8 cellular contexts compared by ENCODE assay signal in the genomic region with DNA sequence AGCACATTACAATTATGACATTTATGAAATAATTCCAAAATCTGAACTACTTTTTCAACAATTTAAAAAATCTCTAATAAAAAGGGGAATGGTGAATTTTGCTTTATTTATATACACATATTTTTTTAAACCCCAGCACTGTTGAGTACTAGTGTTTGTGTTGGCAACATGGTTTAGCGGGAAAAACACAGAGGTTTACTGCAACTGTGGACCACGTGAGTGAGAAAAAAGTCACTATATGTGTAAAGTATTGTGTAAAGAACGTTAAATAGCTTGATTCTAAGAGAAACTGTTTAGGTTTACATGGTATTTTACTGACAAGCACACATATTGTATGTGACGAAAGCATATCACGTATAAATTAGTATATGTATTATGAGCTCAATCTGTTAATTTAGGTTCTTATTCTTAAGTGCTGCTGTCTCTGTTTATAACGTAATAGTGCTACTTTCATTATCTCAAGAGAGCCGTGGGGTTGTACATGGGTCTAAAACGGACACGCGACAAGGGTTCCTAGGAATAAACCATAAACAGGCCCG. TPM values are rescaled to one million over a fixed set of nuclear protein-coding genes. Genes with fewer than 3 reads are reported as not detected.
A peak's percentile ranks its signal among the peaks of the same experiment; 100 is the strongest.
DNase-seq lines count a peak whose midpoint lies in the region; ATAC-seq, FAIRE-seq and TF ChIP-seq lines count a peak whose summit lies in the region.

No MANE protein-coding gene starts in this region.

- CTCF ChIA-PET in HCT116 (lab: Charles Lee), result interaction anchor here (0.6 to 1.9 kb wide), 5 partner anchors 10 to 301 kb away, joined by 3 to 5 read pairs (median 4); no protein-coding TSS in a partner anchor

- peak overlapping the region; percentile 96 to 98 for H3K27ac Mint-ChIP-seq in activated naive CD4-positive, alpha-beta T cell treated with anti-CD3 and anti-CD28 coated beads, Interleukin-2, amount 50 U/mL, for 72 hours

- dilution Hi-C loops in keratinocyte (cut with MboI; ENCODE audit: extremely low pct_ligation_motif_present, low sequenced_read_pairs), result no loop called here

- H3K27ac ChIP-seq in HCT116 (ENCODE audit: low read depth, low read length) (peak overlapping the region; percentile 95), keratinocyte (ENCODE audit: control insufficient read depth, insufficient read depth, low read length) (peak overlapping the region; percentile 84), thoracic aorta (peak overlapping the region in 1 of 2 donors; percentile 82)

- peaks cover 17 to 20% of the 10 kb centered on the region in 2 donors for H3K36me3 Mint-ChIP-seq in activated naive CD4-positive, alpha-beta T cell treated with anti-CD3 and anti-CD28 coated beads, Interleukin-2, amount 50 U/mL, for 72 hours

- peaks cover 73% of the 10 kb centered on the region for H3K79me2 ChIP-seq in HCT116 (ENCODE audit: insufficient read depth, low read length)
- H3K79me2 ChIP-seq in keratinocyte (ENCODE audit: control insufficient read depth, insufficient read depth, low read length), result peaks cover 53% of the 10 kb centered on the region

- BruUV-seq in HCT116 (replicated peaks; lab: Mats Ljungman, UMichigan), result TSS peak; percentile 63

- H3K4me2 ChIP-seq in HCT116 (ENCODE audit: low read length), result peak overlapping the region; percentile 91
- H3K4me2 ChIP-seq in keratinocyte (ENCODE audit: control insufficient read depth, extremely low read depth, insufficient read depth, low read depth, low read length), result peak overlapping the region; percentile 72

- H4K20me1 ChIP-seq in HCT116 (ENCODE audit: insufficient read depth) (no peaks in the 10 kb centered on the region), keratinocyte (ENCODE audit: control insufficient read depth, extremely low read depth, insufficient read depth, low read length) (no peaks in the 10 kb centered on the region)

- RAD21 ChIA-PET in HCT116 (lab: Charles Lee; ENCODE audit: low non-redundant PET in 1 of 2, low total read pairs in 2 of 2, uncharacterized antibody in 2 of 2, unreplicated experiment in 2 of 2), result no interaction called here

- no peaks in the 10 kb centered on the region for H3K9me3 ChIP-seq in HCT116 (ENCODE audit: control insufficient read depth in 1 of 2, insufficient read depth in 1 of 2, low read depth in 1 of 2, low read length in 2 of 2)
- no peaks in the 10 kb centered on the region for H3K9me3 ChIP-seq in keratinocyte (ENCODE audit: control insufficient read depth, low read depth, low read length)
- no peaks in the 10 kb centered on the region for H3K9me3 ChIP-seq in thoracic aorta

- H3K27me3 ChIP-seq in HCT116 (ENCODE audit: insufficient read depth, low read length) (no peaks in the 10 kb centered on the region), keratinocyte (ENCODE audit: control insufficient read depth, extremely low read depth, insufficient read depth, low read length) (no peaks in the 10 kb centered on the region), thoracic aorta (replicated peaks; ENCODE audit: insufficient read depth) (no peaks in the 10 kb centered on the region)

- no peak for ATAC-seq in HCT116
- ATAC-seq in activated naive CD4-positive, alpha-beta T cell treated with anti-CD3 and anti-CD28 coated beads, Interleukin-2, amount 50 U/mL, for 72 hours, result no peak
- no peak for ATAC-seq in thoracic aorta (ENCODE audit: insufficient number of reproducible peaks, low FRiP score, low read depth)

- no peaks in the 10 kb centered on the region for H3K9me2 ChIP-seq in HCT116 (ENCODE audit: insufficient read depth)

- no peaks in the 10 kb centered on the region for H3K9me3 Mint-ChIP-seq in activated naive CD4-positive, alpha-beta T cell treated with anti-CD3 and anti-CD28 coated beads, Interleukin-2, amount 50 U/mL, for 72 hours

- POLR2A ChIA-PET in HCT116 (lab: Charles Lee), result interaction anchor here (0.7 to 2.7 kb wide), 11 partner anchors 8 to 1613 kb away, joined by 3 to 10 read pairs (median 5); no protein-coding TSS in a partner anchor

- H2AFZ ChIP-seq in HCT116 (ENCODE audit: low read depth, low read length, poor library complexity, severe bottlenecking) (no peak overlapping the region), keratinocyte (ENCODE audit: control insufficient read depth, low read length) (peak overlapping the region; percentile 98)

- H3K9ac ChIP-seq in HCT116 (ENCODE audit: low read length) (peak overlapping the region; percentile 94), keratinocyte (ENCODE audit: control insufficient read depth, extremely low read depth, insufficient read depth, low read length) (peak overlapping the region; percentile 93)

- DNase-seq in ACHN (peak; percentile 39), HCT116 (ENCODE audit: low read depth, low spot score) (no peak), keratinocyte (ENCODE audit: low read depth, low spot score) (no peak), thoracic aorta (ENCODE audit: low spot score) (no peak), NCI-H2107 treated with DMSO at 0.1 percent for 48 hours (lab: John Stamatoyannopoulos, UW; ENCODE audit: unreplicated experiment) (no peak), NCI-H2171 treated with DMSO at 0.1 percent for 48 hours (lab: John Stamatoyannopoulos, UW) (no peak)
- no peak for DNase-seq in activated naive CD4-positive, alpha-beta T cell treated with anti-CD3 and anti-CD28 coated beads, Interleukin-2, amount 50 U/mL, for 72 hours (ENCODE audit: low spot score in 2 of 2)
- DNase-seq in effector CD8-positive, alpha-beta T cell (lab: John Stamatoyannopoulos, UW), result no peak

- TF ChIP-seq POLR2A in HCT116 (IDR thresholded peaks at IDR 0.05; ENCODE audit: borderline replicate concordance, extremely low read depth, insufficient read depth, insufficient read length), result no peak

- in situ Hi-C loops in ACHN (cut with HindIII; ENCODE audit: low pct_ligation_motif_present, low pct_unique_long_range_greater_than_20kb, low sequenced_read_pairs), result no loop called here

- H3K36me3 ChIP-seq in HCT116 (ENCODE audit: control insufficient read depth in 1 of 2, insufficient read depth in 2 of 2, low read length in 2 of 2) (peaks cover 5 to 17% of the 10 kb centered on the region in 2 experiments; a peak in 3 of 4 replicates), keratinocyte (ENCODE audit: control insufficient read depth in 2 of 2, extremely low read depth in 1 of 2, insufficient read depth in 2 of 2, low read length in 2 of 2) (no peaks in the 10 kb centered on the region), thoracic aorta (no peaks in the 10 kb centered on the region)

- no peak for TF ChIP-seq CTCF in HCT116 (IDR thresholded peaks at IDR 0.05 in 2 of 3, conservative IDR thresholded peaks at IDR 0.05 in 1 of 3; ENCODE audit: borderline replicate concordance in 1 of 3, insufficient read depth in 1 of 3, low read depth in 2 of 3, low read length in 2 of 3)
- TF ChIP-seq CTCF in keratinocyte (optimal IDR thresholded peaks at IDR 0.05 in 1 of 3, IDR thresholded peaks at IDR 0.05 in 1 of 3, conservative IDR thresholded peaks at IDR 0.05 in 1 of 3; ENCODE audit: extremely low read depth in 1 of 3, insufficient read depth in 2 of 3, low read length in 3 of 3), result no peak
- TF ChIP-seq CTCF in thoracic aorta (IDR thresholded peaks at IDR 0.05), result no peak

- peak overlapping the region; percentile 75 to 95 for H3K4me3 ChIP-seq in HCT116 (replicated peaks in 1 of 2; ENCODE audit: low read depth in 1 of 2, low read length in 2 of 2)
- peak overlapping the region; percentile 80 to 97 (median 94) for H3K4me3 ChIP-seq in keratinocyte (ENCODE audit: control insufficient read depth in 2 of 3, extremely low read depth in 1 of 3, insufficient read depth in 2 of 3, low read depth in 1 of 3, low read length in 3 of 3)
- H3K4me3 ChIP-seq in thoracic aorta, result peak overlapping the region; percentile 84

- peaks cover 13 to 27% of the 10 kb centered on the region in 2 experiments for H3K4me1 ChIP-seq in HCT116 (ENCODE audit: control insufficient read depth in 1 of 2, insufficient read depth in 2 of 2, low read length in 2 of 2)
- peaks cover 12% of the 10 kb centered on the region for H3K4me1 ChIP-seq in keratinocyte (ENCODE audit: control insufficient read depth, extremely low read depth, insufficient read depth, low read length)
- peaks cover 9 to 18% of the 10 kb centered on the region in 2 donors for H3K4me1 ChIP-seq in thoracic aorta (ENCODE audit: control insufficient read depth in 1 of 2, low read depth in 2 of 2)

- no peak for TF ChIP-seq RAD21 in HCT116 (IDR thresholded peaks at IDR 0.05; ENCODE audit: low read depth)

- H3K9me1 ChIP-seq in keratinocyte (ENCODE audit: control insufficient read depth, extremely low read depth, insufficient read depth, low read length), result no peaks in the 10 kb centered on the region

- intact Hi-C loops in HCT116 (cut with micrococcal nuclease), result loop anchor here (1.0 kb wide), 1 partner anchor 65 kb away; no protein-coding TSS in a partner anchor

- no peak for FAIRE-seq in keratinocyte (lab: Jason Lieb, UNC)

RNA-seq across cellular contexts. Expression of a gene that starts 0.6 kb away (rescaled TPM):
- total RNA-seq in HCT116 (2021; ENCODE audit: unreplicated experiment) (43.3 TPM), thoracic aorta (not detected)
- 17.6 and 20.2 TPM in 2 replicates for polyA plus RNA-seq in HCT116 (2012)
- total RNA-seq in activated naive CD4-positive, alpha-beta T cell treated with anti-CD3 and anti-CD28 coated beads, Interleukin-2, amount 50 U/mL, for 72 hours, result 10 to 100 TPM; 29.2 to 37.4 TPM
- polyA plus RNA-seq in keratinocyte, result 1.4 to 13.4 TPM (median 8.7 TPM) in 3 replicates
- polyA plus RNA-seq in keratinocyte (2011; ENCODE audit: low read depth), result 0.09 TPM
- polyA plus RNA-seq in keratinocyte (2011; cell fraction: cytosol; rRNA removed), result 2.4 and 5.5 TPM in 2 replicates
- polyA plus RNA-seq in keratinocyte (2011; cell fraction: nucleus; rRNA removed), result 1.5 and 2.2 TPM in 2 replicates
- 7.3 TPM in 1 of 2 replicates, not detected in the other for polyA plus RNA-seq in keratinocyte (2012; ENCODE audit: low replicate concordance)
- polyA minus RNA-seq in keratinocyte, result 1.7 to 8.5 TPM (median 2.5 TPM) in 3 replicates
- polyA minus RNA-seq in keratinocyte (2011; cell fraction: cytosol; rRNA and poly(A)+ RNA removed), result 3.1 TPM
- polyA minus RNA-seq in keratinocyte (2011; cell fraction: nucleus; rRNA and poly(A)+ RNA removed), result 0.62 and 0.74 TPM in 2 replicates

RNA-seq across cellular contexts. Expression of a gene that starts 0.7 kb away (rescaled TPM):
- total RNA-seq in HCT116 (2021; ENCODE audit: unreplicated experiment) (26.3 TPM), thoracic aorta (10 to 100 TPM; 18.0 to 30.3 TPM)
- 19.6 and 23.8 TPM in 2 replicates for polyA plus RNA-seq in HCT116 (2012)
- total RNA-seq in activated naive CD4-positive, alpha-beta T cell treated with anti-CD3 and anti-CD28 coated beads, Interleukin-2, amount 50 U/mL, for 72 hours, result 10 to 100 TPM; 12.4 to 23.9 TPM
- 10.4 to 19.9 TPM (median 18.3 TPM) in 3 replicates for polyA plus RNA-seq in keratinocyte
- polyA plus RNA-seq in keratinocyte (2011; ENCODE audit: low read depth), result 11.6 TPM
- 11.2 and 11.6 TPM in 2 replicates for polyA plus RNA-seq in keratinocyte (2011; cell fraction: cytosol; rRNA removed)
- polyA plus RNA-seq in keratinocyte (2011; cell fraction: nucleus; rRNA removed), result 4.1 and 4.4 TPM in 2 replicates
- 13.5 and 17.4 TPM in 2 replicates for polyA plus RNA-seq in keratinocyte (2012; ENCODE audit: low replicate concordance)
- 3.4 to 3.9 TPM (median 3.5 TPM) in 3 replicates for polyA minus RNA-seq in keratinocyte
- 13.2 TPM for polyA minus RNA-seq in keratinocyte (2011; cell fraction: cytosol; rRNA and poly(A)+ RNA removed)
- 2.1 and 2.5 TPM in 2 replicates for polyA minus RNA-seq in keratinocyte (2011; cell fraction: nucleus; rRNA and poly(A)+ RNA removed)

RNA-seq across cellular contexts. Expression of a gene that starts 35.8 kb away (rescaled TPM):
- total RNA-seq in HCT116 (2021; ENCODE audit: unreplicated experiment) (294 TPM), thoracic aorta (10 to 100 TPM; 30.6 to 55.2 TPM)
- 69.5 and 107 TPM in 2 replicates for polyA plus RNA-seq in HCT116 (2012)
- 100 to 1,000 TPM; 243 to 250 TPM for total RNA-seq in activated naive CD4-positive, alpha-beta T cell treated with anti-CD3 and anti-CD28 coated beads, Interleukin-2, amount 50 U/mL, for 72 hours
- polyA plus RNA-seq in keratinocyte, result 71.5 to 144 TPM (median 72.2 TPM) in 3 replicates
- 611 TPM for polyA plus RNA-seq in keratinocyte (2011; ENCODE audit: low read depth)
- polyA plus RNA-seq in keratinocyte (2011; cell fraction: cytosol; rRNA removed), result 69.1 and 133 TPM in 2 replicates
- 49.6 and 58.6 TPM in 2 replicates for polyA plus RNA-seq in keratinocyte (2011; cell fraction: nucleus; rRNA removed)
- polyA plus RNA-seq in keratinocyte (2012; ENCODE audit: low replicate concordance), result 101 and 175 TPM in 2 replicates
- polyA minus RNA-seq in keratinocyte, result 7.8 to 24.3 TPM (median 9.4 TPM) in 3 replicates
- polyA minus RNA-seq in keratinocyte (2011; cell fraction: cytosol; rRNA and poly(A)+ RNA removed), result 6.7 TPM
- 3.1 and 6.3 TPM in 2 replicates for polyA minus RNA-seq in keratinocyte (2011; cell fraction: nucleus; rRNA and poly(A)+ RNA removed)

Comparison
In these comparisons a context has a peak if more than half of its experiments do, and no peak if none do; other contexts are left out.
1. RNA of a gene that starts 0.6 kb away (total RNA-seq): 43.3 TPM in HCT116 (single experiment) and 29.2 to 37.4 TPM in activated naive CD4-positive, alpha-beta T cell treated with anti-CD3 and anti-CD28 coated beads, Interleukin-2, amount 50 U/mL, for 72 hours; not detected in thoracic aorta; every median in the first group is over 10 times any median in the second.
2. Peak in every context shown above with its lines, with median percentiles within 50 percentile points of each other: H3K4me3 ChIP-seq.